35 cellular contexts compared by ENCODE assay signal in genomic region chr11:90446207-90446606, GRCh38.
"Had no signal": no experiment of that assay in that cellular context is flagged by ENCODE, and none has a peak within 500 bp of the region (broad histone marks: within the 10 kb centered on the region; RNA-seq: fewer than 3 reads in every experiment).

No MANE protein-coding gene starts in this region.

- H3K4me3 Mint-ChIP-seq: activated B cell treated with CpG ODN at 0.5 μM for 24 hours; activated CD4-positive, alpha-beta memory T cell treated with anti-CD3 and anti-CD28 coated beads, Interleukin-2, amount 10 ng/mL, durations not matched to agents 7 days and 5 days; activated CD8-positive, alpha-beta memory T cell treated with anti-CD3 and anti-CD28 coated beads, Interleukin-2, amount 10 ng/mL, durations not matched to agents 7 days and 5 days; activated naive CD8-positive, alpha-beta T cell treated with anti-CD3 and anti-CD28 coated beads for 36 hours; activated T-helper 17 cell treated with anti-CD3 and anti-CD28 coated beads, Interleukin-2, amount 50 U/mL, for 72 hours; IgD-negative memory B cell had no signal

- H3K9me3 Mint-ChIP-seq: activated B cell treated with CpG ODN at 0.5 μM for 24 hours; activated CD4-positive, alpha-beta memory T cell treated with anti-CD3 and anti-CD28 coated beads, Interleukin-2, amount 10 ng/mL, durations not matched to agents 7 days and 5 days; activated naive CD8-positive, alpha-beta T cell treated with anti-CD3 and anti-CD28 coated beads for 36 hours; activated T-helper 17 cell treated with anti-CD3 and anti-CD28 coated beads, Interleukin-2, amount 50 U/mL, for 72 hours had no signal

- H3K27ac ChIP-seq: body of pancreas, breast epithelium, Peyer's patch, VCaP had no signal

- H3K27me3 ChIP-seq: body of pancreas, breast epithelium, Peyer's patch had no signal

- H3K9me3 ChIP-seq: body of pancreas, breast epithelium, Peyer's patch had no signal

- H3K36me3 ChIP-seq: breast epithelium, Peyer's patch had no signal

- H3K4me1 Mint-ChIP-seq: activated B cell treated with CpG ODN at 0.5 μM for 24 hours; activated CD4-positive, alpha-beta memory T cell treated with anti-CD3 and anti-CD28 coated beads, Interleukin-2, amount 10 ng/mL, durations not matched to agents 7 days and 5 days; activated CD8-positive, alpha-beta memory T cell treated with anti-CD3 and anti-CD28 coated beads, Interleukin-2, amount 10 ng/mL, durations not matched to agents 7 days and 5 days; IgD-negative memory B cell had no signal

- H3K4me1 ChIP-seq: body of pancreas, breast epithelium, Peyer's patch had no signal

- H3K36me3 Mint-ChIP-seq: activated CD8-positive, alpha-beta memory T cell treated with anti-CD3 and anti-CD28 coated beads, Interleukin-2, amount 10 ng/mL, durations not matched to agents 7 days and 5 days; activated naive CD8-positive, alpha-beta T cell treated with anti-CD3 and anti-CD28 coated beads for 36 hours had no signal

- H3K27ac Mint-ChIP-seq: activated B cell treated with CpG ODN at 0.5 μM for 24 hours; activated CD4-positive, alpha-beta memory T cell treated with anti-CD3 and anti-CD28 coated beads, Interleukin-2, amount 10 ng/mL, durations not matched to agents 7 days and 5 days; activated CD8-positive, alpha-beta memory T cell treated with anti-CD3 and anti-CD28 coated beads, Interleukin-2, amount 10 ng/mL, durations not matched to agents 7 days and 5 days; activated naive CD8-positive, alpha-beta T cell treated with anti-CD3 and anti-CD28 coated beads for 36 hours; activated T-helper 17 cell treated with anti-CD3 and anti-CD28 coated beads, Interleukin-2, amount 50 U/mL, for 72 hours; IgD-negative memory B cell had no signal

- H3K27me3 Mint-ChIP-seq: activated B cell treated with CpG ODN at 0.5 μM for 24 hours; activated CD4-positive, alpha-beta memory T cell treated with anti-CD3 and anti-CD28 coated beads, Interleukin-2, amount 10 ng/mL, durations not matched to agents 7 days and 5 days; activated CD8-positive, alpha-beta memory T cell treated with anti-CD3 and anti-CD28 coated beads, Interleukin-2, amount 10 ng/mL, durations not matched to agents 7 days and 5 days; activated naive CD8-positive, alpha-beta T cell treated with anti-CD3 and anti-CD28 coated beads for 36 hours; activated T-helper 17 cell treated with anti-CD3 and anti-CD28 coated beads, Interleukin-2, amount 50 U/mL, for 72 hours; IgD-negative memory B cell had no signal

- DNase-seq: activated B cell treated with CpG ODN at 0.5 μM for 24 hours; activated CD4-positive, alpha-beta memory T cell treated with anti-CD3 and anti-CD28 coated beads, Interleukin-2, amount 10 ng/mL, durations not matched to agents 7 days and 5 days; activated CD4-positive, alpha-beta T cell treated with anti-CD3 and anti-CD28 coated beads for 4 hours; activated CD4-positive, CD25-positive, alpha-beta regulatory T cell treated with anti-CD3 and anti-CD28 coated beads, Interleukin-2, amount 50 U/mL, for 72 hours; activated CD8-positive, alpha-beta memory T cell treated with anti-CD3 and anti-CD28 coated beads for 24 hours; activated CD8-positive, alpha-beta memory T cell treated with anti-CD3 and anti-CD28 coated beads, Interleukin-2, amount 10 ng/mL, durations not matched to agents 7 days and 5 days; activated CD8-positive, alpha-beta memory T cell treated with anti-CD3 and anti-CD28 coated beads, Interleukin-2, amount 50 U/mL, for 48 hours; activated effector memory CD4-positive, alpha-beta T cell treated with anti-CD3 and anti-CD28 coated beads, Interleukin-2, amount 50 U/mL, for 16 hours; activated naive CD4-positive, alpha-beta T cell; activated naive CD4-positive, alpha-beta T cell treated with anti-CD3 and anti-CD28 coated beads, Interleukin-2, amount 50 U/mL, for 16 hours; activated naive CD8-positive, alpha-beta T cell treated with anti-CD3 and anti-CD28 coated beads for 36 hours; activated T-cell treated with anti-CD3 and anti-CD28 coated beads, Interleukin-2, amount 50 U/mL, for 48 hours; amniotic stem cell; body of pancreas; Karpas-422; KBM-7; NCI-H1105; NCI-H1417 treated with DMSO at 0.1 percent for 48 hours; NCI-H1694; NCI-H1930; NCI-H2081 treated with DMSO at 0.1 percent for 48 hours; NCI-H226; NCI-H446 treated with DMSO at 0.1 percent for 48 hours; NCI-H524; NK-92 treated with Interleukin-12 subunit alpha and Interleukin-12 subunit beta, amount 100 ng/mL, for 24 hours; PC-3; Peyer's patch; RPMI8226; SW 1271; T-helper 1 cell; T-helper 9 cell had no signal

- ATAC-seq: activated CD8-positive, alpha-beta memory T cell treated with anti-CD3 and anti-CD28 coated beads, Interleukin-2, amount 10 ng/mL, durations not matched to agents 7 days and 5 days; activated T-helper 17 cell treated with anti-CD3 and anti-CD28 coated beads, Interleukin-2, amount 50 U/mL, for 72 hours; body of pancreas; PC-3 had no signal

- H3K4me3 ChIP-seq: body of pancreas, breast epithelium, Peyer's patch had no signal
